ENCODE assay signal across 11 cellular contexts in the genomic region with DNA sequence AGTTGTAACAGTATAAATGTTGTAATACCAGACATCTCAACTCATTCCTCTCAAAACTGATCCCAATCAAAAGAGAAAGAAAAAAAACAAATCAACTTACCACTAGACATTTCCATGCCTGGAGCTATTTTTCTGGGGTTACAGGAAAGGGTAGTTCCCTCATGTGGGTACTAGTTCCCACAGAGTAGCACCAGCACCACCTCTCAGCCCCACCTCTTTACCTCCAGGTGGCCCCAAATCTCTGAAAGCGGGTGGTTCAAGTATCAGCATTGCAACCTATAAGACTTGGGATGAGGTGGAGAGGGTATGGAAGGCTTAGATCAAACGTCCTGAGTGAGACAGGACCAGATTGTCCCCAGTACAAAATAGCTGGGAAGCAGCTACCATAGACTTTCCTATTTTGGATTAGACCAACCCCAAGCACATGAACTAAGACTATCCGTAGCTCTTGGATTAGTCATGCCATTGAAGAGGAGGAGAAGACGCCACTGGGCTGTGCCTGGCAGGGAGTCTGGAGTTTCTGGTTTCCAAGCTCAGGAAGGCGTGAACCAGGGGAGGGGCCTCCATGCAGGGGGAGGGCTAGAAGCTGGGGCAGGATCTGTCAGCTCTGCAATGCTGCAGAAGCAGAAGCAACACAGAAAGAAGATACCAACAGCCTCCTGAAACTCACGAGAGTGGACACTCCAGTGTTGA. TPM values are rescaled to one million over a fixed set of nuclear protein-coding genes. Genes with fewer than 3 reads are reported as not detected.
DNase-seq lines count a peak whose midpoint lies in the region; ATAC-seq and TF ChIP-seq lines count a peak whose summit lies in the region.
"Had no signal": no experiment of that assay in that cellular context is flagged by ENCODE, and none has a peak within 500 bp of the region (broad histone marks: within the 10 kb centered on the region; RNA-seq: fewer than 3 reads in every experiment).

A gene with protein sequence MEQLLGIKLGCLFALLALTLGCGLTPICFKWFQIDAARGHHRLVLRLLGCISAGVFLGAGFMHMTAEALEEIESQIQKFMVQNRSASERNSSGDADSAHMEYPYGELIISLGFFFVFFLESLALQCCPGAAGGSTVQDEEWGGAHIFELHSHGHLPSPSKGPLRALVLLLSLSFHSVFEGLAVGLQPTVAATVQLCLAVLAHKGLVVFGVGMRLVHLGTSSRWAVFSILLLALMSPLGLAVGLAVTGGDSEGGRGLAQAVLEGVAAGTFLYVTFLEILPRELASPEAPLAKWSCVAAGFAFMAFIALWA (plus strand): TSS at position 620 of the 693 bp plus-strand sequence. CDS start 154 bp downstream, outside the sequence.

- H3K9me3 ChIP-seq in SK-N-MC (ENCODE audit: low read depth, low read length) (no peaks in the 10 kb centered on the region), left ventricle myocardium inferior (replicated peaks) (no peaks in the 10 kb centered on the region)
- H3K9me3 ChIP-seq: ovary had no signal

- no peak within 1 kb of the TSS for H3K9ac ChIP-seq in SK-N-MC (ENCODE audit: insufficient read length)

- DNase-seq in ELR (ENCODE audit: low read depth) = peak; percentile 57
- no peak for DNase-seq in SK-N-MC (ENCODE audit: low read depth, low spot score)
- DNase-seq in left ventricle myocardium inferior = peak; percentile 37
- DNase-seq in renal cortical epithelial cell (ENCODE audit: low read depth) = peak; percentile 41
- DNase-seq in effector CD8-positive, alpha-beta T cell (lab: John Stamatoyannopoulos, UW) = no peak
- DNase-seq in NCI-H526 treated with DMSO at 0.1 percent for 48 hours (lab: John Stamatoyannopoulos, UW) = no peak
- DNase-seq: ovary had no signal

- TF ChIP-seq CTCF in left ventricle myocardium inferior (IDR thresholded peaks at IDR 0.05; ENCODE audit: borderline replicate concordance) = no peak

- H3K4me3 ChIP-seq in SK-N-MC (peak within 1 kb of the TSS; percentile 32), left ventricle myocardium inferior (no peak within 1 kb of the TSS)
- H3K4me3 ChIP-seq: ovary had no signal

- peaks cover 7% of the 10 kb centered on the region for H3K4me1 ChIP-seq in left ventricle myocardium inferior

- ATAC-seq in HG02938 (IDR thresholded peaks at IDR 0.05; ENCODE audit: unreplicated experiment) (no peak), GM18858 (IDR thresholded peaks at IDR 0.05; ENCODE audit: unreplicated experiment) (no peak)
- ATAC-seq: Panc1 had no signal

- intact Hi-C loops in left ventricle myocardium inferior (cut with micrococcal nuclease) = no loop called here

- H3K27me3 ChIP-seq in left ventricle myocardium inferior (ENCODE audit: low read depth) = no peaks in the 10 kb centered on the region
- H3K27me3 ChIP-seq: ovary had no signal

- peak within 1 kb of the TSS; percentile 52; the same call in 1 of the 2 replicates for H3K27ac ChIP-seq in SK-N-MC
- H3K27ac ChIP-seq in left ventricle myocardium inferior (replicated peaks) = no peak within 1 kb of the TSS
- H3K27ac ChIP-seq: HL-60, ovary had no signal

- H3K36me3 ChIP-seq in SK-N-MC (ENCODE audit: insufficient read depth, low read length) = peaks cover 31% of the 10 kb centered on the region
- peaks cover 37% of the 10 kb centered on the region for H3K36me3 ChIP-seq in left ventricle myocardium inferior
- H3K36me3 ChIP-seq: ovary had no signal

RNA-seq across cellular contexts. Expression of the gene that starts here (rescaled TPM):
- total RNA-seq in left ventricle myocardium inferior = not detected
- total RNA-seq in renal cortical epithelial cell = not detected in 2 replicates

Comparison
In these comparisons a context has a peak if more than half of its experiments do, and no peak if none do; other contexts are left out.
1. Peak in DNase-seq in left ventricle myocardium inferior; RNA of the gene not detected or under 1 TPM.
2. Peak in DNase-seq in renal cortical epithelial cell; RNA of the gene not detected or under 1 TPM.